10 cellular contexts compared by ENCODE assay signal in genomic region chr10:42960491-42961155, GRCh38.
DNase-seq lines count a peak whose midpoint lies in the region; ATAC-seq and TF ChIP-seq lines count a peak whose summit lies in the region.
"Had no signal": no experiment of that assay in that cellular context is flagged by ENCODE, and none has a peak within 500 bp of the region (broad histone marks: within the 10 kb centered on the region; RNA-seq: fewer than 3 reads in every experiment).

No MANE protein-coding gene starts in this region.

- TF ChIP-seq POLR2A in heart left ventricle (IDR thresholded peaks at IDR 0.05) (no peak), gastroesophageal sphincter (IDR thresholded peaks at IDR 0.05) (no peak)

- no peak overlapping the region for H3K4me3 ChIP-seq in heart left ventricle
- H3K4me3 ChIP-seq in skeletal muscle tissue (ENCODE audit: low read length in 3 of 3) = no peak overlapping the region
- H3K4me3 ChIP-seq in gastroesophageal sphincter = no peak overlapping the region

- 32 to 59% (median 51%) methylated on average over 7 to 8 of the region's 8 CpGs for WGBS in heart left ventricle, 4 donors
- WGBS in gastroesophageal sphincter (ENCODE audit: low coverage in 1 of 2), 2 donors = 83% methylated on average over 1 of the region's 8 CpGs; no CpG with 5 or more reads in 1 of the 2 donors

- no peak for TF ChIP-seq EP300 in gastroesophageal sphincter (IDR thresholded peaks at IDR 0.05)

- H3K27me3 ChIP-seq in heart left ventricle (no peaks in the 10 kb centered on the region), skeletal muscle tissue (ENCODE audit: control insufficient read depth in 3 of 3, insufficient read depth in 3 of 3, low read length in 3 of 3) (no peaks in the 10 kb centered on the region), gastroesophageal sphincter (no peaks in the 10 kb centered on the region)

- H3K4me1 ChIP-seq in heart left ventricle (peaks cover 0 to 32% (median 18%) of the 10 kb centered on the region in 12 donors), skeletal muscle tissue (ENCODE audit: control insufficient read depth in 3 of 3, insufficient read depth in 3 of 3, low read length in 3 of 3) (peaks cover 16 to 29% (median 24%) of the 10 kb centered on the region in 3 donors), gastroesophageal sphincter (no peaks in the 10 kb centered on the region)

- intact Hi-C loops in heart left ventricle (cut with DNase I) = no loop called here

- peak overlapping the region in 1 of 3 donors; percentile 33 for H3K9ac ChIP-seq in skeletal muscle tissue (ENCODE audit: low read depth in 1 of 3, low read length in 3 of 3)

- H3K9me3 ChIP-seq in heart left ventricle = peaks cover 0 to 15% (median 0%) of the 10 kb centered on the region in 12 donors
- no peaks in the 10 kb centered on the region for H3K9me3 ChIP-seq in skeletal muscle tissue (ENCODE audit: control insufficient read depth in 3 of 3, low read length in 3 of 3)
- H3K9me3 ChIP-seq in gastroesophageal sphincter = peaks cover 0 to 10% (median 0%) of the 10 kb centered on the region in 3 donors

- peak overlapping the region in 8 of 12 donors; percentile 18 to 70 (median 51) for H3K27ac ChIP-seq in heart left ventricle
- peak overlapping the region; percentile 25 for H3K27ac ChIP-seq in skeletal muscle tissue (ENCODE audit: low read depth, low read length)
- H3K27ac ChIP-seq in gastroesophageal sphincter = peak overlapping the region in 1 of 4 donors; percentile 11
- H3K27ac ChIP-seq: 22Rv1 had no signal

- TF ChIP-seq CTCF in heart left ventricle (IDR thresholded peaks at IDR 0.05) (no peak), gastroesophageal sphincter (IDR thresholded peaks at IDR 0.05) (no peak)

- ATAC-seq in heart left ventricle (peak; percentile 61 to 82 (median 80)), gastroesophageal sphincter (no peak)

- no peaks in the 10 kb centered on the region for H3K36me3 ChIP-seq in heart left ventricle
- H3K36me3 ChIP-seq in skeletal muscle tissue (ENCODE audit: control insufficient read depth in 3 of 3, insufficient read depth in 3 of 3, low read length in 3 of 3) = no peaks in the 10 kb centered on the region
- H3K36me3 ChIP-seq in gastroesophageal sphincter = no peaks in the 10 kb centered on the region

- DNase-seq in DMS53 (lab: John Stamatoyannopoulos, UW) (peak; percentile 30), DMS53 treated with DMSO at 0.1 percent for 48 hours (lab: John Stamatoyannopoulos, UW; ENCODE audit: unreplicated experiment) (no peak), SW480 (ENCODE audit: low spot score) (peak; percentile 17), heart left ventricle (peak in 4 of 5 donors; percentile 9 to 61 (median 43)), T1000 (lab: John Stamatoyannopoulos, UW) (no peak), NCI-H187 (lab: John Stamatoyannopoulos, UW) (no peak)
- DNase-seq: KG1 had no signal

Comparison
In these comparisons a context has a peak if more than half of its experiments do, and no peak if none do; other contexts are left out.
1. DNase-seq: peak in DMS53 (single experiment), SW480 (single experiment) and heart left ventricle (4 of 5); none in DMS53 treated with DMSO at 0.1 percent for 48 hours (single experiment), T1000 (single experiment) and NCI-H187 (0 of 2).